Comparison of ENCODE assay signal across 12 cellular contexts in the genomic region with DNA sequence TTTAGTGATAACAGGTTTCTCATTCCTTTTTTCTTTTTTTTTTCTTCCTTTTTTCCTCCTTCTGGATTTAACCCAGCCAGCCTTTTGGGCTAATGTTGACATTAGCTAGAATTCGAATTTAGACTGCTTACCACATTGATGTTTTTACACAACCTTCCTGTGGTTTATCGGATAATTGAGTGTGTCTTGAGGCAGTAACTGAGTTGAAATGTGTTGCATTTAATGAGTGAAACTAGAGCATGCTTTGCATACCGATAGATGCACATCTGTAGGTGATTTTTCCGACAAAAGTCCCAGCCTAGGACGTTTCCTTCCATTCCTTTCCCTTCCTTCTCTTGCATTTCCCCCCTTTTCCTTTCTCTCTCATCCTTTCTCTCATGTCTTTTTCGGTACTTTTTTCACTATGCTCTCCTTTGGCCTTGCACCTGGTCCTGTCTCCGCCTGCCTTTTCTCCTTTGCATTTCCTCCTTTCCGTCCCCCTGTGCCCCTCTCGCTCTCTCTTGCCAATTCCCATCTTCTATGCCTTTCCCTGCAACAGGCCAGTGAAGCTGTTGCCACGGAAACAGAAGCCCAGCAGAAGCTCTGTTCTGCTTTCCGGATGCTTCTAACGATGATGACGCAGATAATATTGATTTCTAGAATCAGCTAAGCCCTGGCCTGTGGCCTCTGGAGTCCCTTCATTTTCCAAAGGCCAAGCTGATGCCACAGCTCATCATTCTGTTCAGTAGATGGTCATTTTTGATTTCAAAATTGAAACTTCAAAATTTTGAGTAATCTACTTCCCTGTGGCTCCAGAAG. TPM values are rescaled to one million over a fixed set of nuclear protein-coding genes. Genes with fewer than 3 reads are reported as not detected.
DNase-seq lines count a peak whose midpoint lies in the region; ATAC-seq and TF ChIP-seq lines count a peak whose summit lies in the region.
"Had no signal": no experiment of that assay in that cellular context is flagged by ENCODE, and none has a peak within 500 bp of the region (broad histone marks: within the 10 kb centered on the region; RNA-seq: fewer than 3 reads in every experiment).

No MANE protein-coding gene starts in this region.

- no peak for ATAC-seq in left lobe of liver
- no peak for ATAC-seq in GM18511 (IDR thresholded peaks at IDR 0.05; ENCODE audit: unreplicated experiment)
- no peak for ATAC-seq in GM21390 (IDR thresholded peaks at IDR 0.05; ENCODE audit: unreplicated experiment)
- no peak for ATAC-seq in GM21717 (IDR thresholded peaks at IDR 0.05; ENCODE audit: unreplicated experiment)

- H3K4me3 Mint-ChIP-seq in neural crest cell: peak overlapping the region; percentile 2

- H3K27ac Mint-ChIP-seq in neural crest cell (ENCODE audit: unreplicated experiment): peak overlapping the region; percentile 44

- H3K4me1 Mint-ChIP-seq in neural crest cell: peaks cover 59% of the 10 kb centered on the region

- H3K9me3 Mint-ChIP-seq in neural crest cell: no peaks in the 10 kb centered on the region

- H3K36me3 Mint-ChIP-seq in neural crest cell (ENCODE audit: low read depth): no peaks in the 10 kb centered on the region

- no peaks in the 10 kb centered on the region for H3K27me3 Mint-ChIP-seq in neural crest cell (ENCODE audit: low read depth)

- DNase-seq in DMS79 treated with DMSO at 0.1 percent for 48 hours (lab: John Stamatoyannopoulos, UW): peak; percentile 85
- peak; percentile 25 for DNase-seq in NOMO-1 treated with DMSO at 0.1 percent for 48 hours (lab: John Stamatoyannopoulos, UW; ENCODE audit: unreplicated experiment)
- peak; percentile 71 for DNase-seq in cerebellar cortex (ENCODE audit: low spot score)
- DNase-seq in neural crest cell (ENCODE audit: low read depth, low spot score): no peak
- no peak for DNase-seq in left lobe of liver (ENCODE audit: low spot score)
- DNase-seq: Calu3; esophagus squamous epithelium; stimulated activated CD4-positive, alpha-beta T cell treated with anti-CD3 and anti-CD28 coated beads, Interleukin-1b, Interleukin-23, amount 100 ng/mL, for 48 hours; tibial artery had no signal

- no peak for TF ChIP-seq CTCF in neural crest cell (conservative IDR thresholded peaks at IDR 0.05)

RNA-seq across cellular contexts. Expression of a gene that starts 23.0 kb away (rescaled TPM):
- total RNA-seq in neural crest cell (7.6 and 9.8 TPM in 2 replicates), left lobe of liver (5.0 TPM)

Comparison
In these comparisons a context has a peak if more than half of its experiments do, and no peak if none do; other contexts are left out.
1. DNase-seq: peak in DMS79 treated with DMSO at 0.1 percent for 48 hours (single experiment), NOMO-1 treated with DMSO at 0.1 percent for 48 hours (single experiment) and cerebellar cortex (single experiment); none in neural crest cell (single experiment) and left lobe of liver (single experiment).